ENCODE assay signal across 9 cellular contexts in the genomic region with DNA sequence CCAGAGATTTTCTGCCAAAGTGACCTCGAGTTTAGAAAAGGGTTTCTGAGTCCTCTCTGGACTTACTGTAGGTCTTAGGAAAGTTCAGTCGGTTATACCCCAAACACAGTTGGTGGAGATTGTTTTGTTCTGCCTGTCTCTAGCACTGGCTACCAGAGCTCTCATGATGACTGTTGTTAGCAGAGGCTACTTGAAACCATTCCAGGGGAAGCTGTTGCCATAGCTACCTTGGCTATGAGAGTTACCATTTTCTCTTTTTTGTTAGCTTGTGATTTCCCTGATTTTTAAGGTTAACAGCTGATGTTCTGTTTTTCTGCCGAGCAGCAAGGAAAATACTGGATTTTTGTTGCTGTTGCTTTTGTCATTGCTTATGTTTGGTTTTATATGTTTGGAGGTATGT. TPM values are rescaled to one million over a fixed set of nuclear protein-coding genes. Genes with fewer than 3 reads are reported as not detected.
DNase-seq lines count a peak whose midpoint lies in the region; ATAC-seq and TF ChIP-seq lines count a peak whose summit lies in the region.
"Had no signal": no experiment of that assay in that cellular context is flagged by ENCODE, and none has a peak within 500 bp of the region (broad histone marks: within the 10 kb centered on the region; RNA-seq: fewer than 3 reads in every experiment).

No MANE protein-coding gene starts in this region.

- peaks cover 32% of the 10 kb centered on the region for H3K36me3 Mint-ChIP-seq in activated naive CD8-positive, alpha-beta T cell treated with anti-CD3 and anti-CD28 coated beads, Interleukin-2, amount 50 U/mL, for 24 hours (ENCODE audit: low read depth)

- no peak overlapping the region for H3K27ac Mint-ChIP-seq in activated naive CD8-positive, alpha-beta T cell treated with anti-CD3 and anti-CD28 coated beads, Interleukin-2, amount 50 U/mL, for 24 hours

- H4K20me1 ChIP-seq in neural cell (ENCODE audit: insufficient read depth) = no peaks in the 10 kb centered on the region

- peak overlapping the region; percentile 60 for H3K27ac ChIP-seq in duodenal mucosa (ENCODE audit: low read depth, low read length)
- H3K27ac ChIP-seq in neural cell (ENCODE audit: low read length) = peak overlapping the region; percentile 4
- H3K27ac ChIP-seq: HL-60 had no signal

- no peak overlapping the region for H2AFZ ChIP-seq in neural cell (ENCODE audit: low read depth, low read length)

- H3K9ac ChIP-seq in duodenal mucosa (ENCODE audit: low read depth in 1 of 2, low read length in 2 of 2) = peak overlapping the region; percentile 18 to 30
- H3K9ac ChIP-seq in neural cell (ENCODE audit: low read length) = no peak overlapping the region

- H3K79me2 ChIP-seq in neural cell (replicated peaks; ENCODE audit: insufficient read depth, low read length) = no peaks in the 10 kb centered on the region

- ATAC-seq in HG03565 (IDR thresholded peaks at IDR 0.05; ENCODE audit: unreplicated experiment) = no peak
- ATAC-seq in activated naive CD8-positive, alpha-beta T cell treated with anti-CD3 and anti-CD28 coated beads, Interleukin-2, amount 50 U/mL, for 24 hours = no peak
- ATAC-seq in HG02759 (IDR thresholded peaks at IDR 0.05; ENCODE audit: unreplicated experiment) = no peak

- H3K4me3 Mint-ChIP-seq in activated naive CD8-positive, alpha-beta T cell treated with anti-CD3 and anti-CD28 coated beads, Interleukin-2, amount 50 U/mL, for 24 hours = no peak overlapping the region

- H3K4me1 ChIP-seq in duodenal mucosa (ENCODE audit: control insufficient read depth in 1 of 2, insufficient read depth in 2 of 2, low read length in 2 of 2) = peaks cover 50 to 78% of the 10 kb centered on the region in 2 donors

- H3K9me3 ChIP-seq in duodenal mucosa (ENCODE audit: control insufficient read depth in 1 of 2, low read length in 2 of 2) = no peaks in the 10 kb centered on the region
- no peaks in the 10 kb centered on the region for H3K9me3 ChIP-seq in neural cell (ENCODE audit: low read length)

- H3K4me2 ChIP-seq in neural cell (ENCODE audit: low read length) = no peak overlapping the region

- H3K4me1 Mint-ChIP-seq in activated naive CD8-positive, alpha-beta T cell treated with anti-CD3 and anti-CD28 coated beads, Interleukin-2, amount 50 U/mL, for 24 hours = peaks cover 24% of the 10 kb centered on the region

- no peaks in the 10 kb centered on the region for H3F3A ChIP-seq in neural cell (ENCODE audit: insufficient read depth, low read length, poor library complexity, severe bottlenecking)

- H3K4me3 ChIP-seq in duodenal mucosa (ENCODE audit: low read depth in 1 of 2, low read length in 2 of 2) (no peak overlapping the region), neural cell (ENCODE audit: low read length) (no peak overlapping the region)

- no peaks in the 10 kb centered on the region for H3K27me3 ChIP-seq in duodenal mucosa (ENCODE audit: control insufficient read depth in 1 of 2, insufficient read depth in 2 of 2, low read length in 2 of 2)
- H3K27me3 ChIP-seq in neural cell (ENCODE audit: insufficient read depth, low read depth, low read length) = no peaks in the 10 kb centered on the region

- H3K9me2 ChIP-seq in neural cell (ENCODE audit: insufficient read depth, low read length) = no peaks in the 10 kb centered on the region

- TF ChIP-seq CTCF in neural cell (IDR thresholded peaks at IDR 0.05; ENCODE audit: poor library complexity, severe bottlenecking) = no peak

- no peaks in the 10 kb centered on the region for H3K9me3 Mint-ChIP-seq in activated naive CD8-positive, alpha-beta T cell treated with anti-CD3 and anti-CD28 coated beads, Interleukin-2, amount 50 U/mL, for 24 hours

- no peak for TF ChIP-seq RAD21 in neural cell (conservative IDR thresholded peaks at IDR 0.05)

- TF ChIP-seq EP300 in neural cell (conservative IDR thresholded peaks at IDR 0.05; ENCODE audit: poor library complexity, severe bottlenecking) = no peak

- H3K36me3 ChIP-seq in duodenal mucosa (ENCODE audit: control insufficient read depth in 1 of 2, insufficient read depth in 2 of 2, low read length in 2 of 2) (peaks cover 25 to 36% of the 10 kb centered on the region in 2 donors), neural cell (ENCODE audit: insufficient read depth, low read length) (peaks cover 8% of the 10 kb centered on the region)

- DNase-seq in DMS79 treated with DMSO at 0.1 percent for 48 hours (lab: John Stamatoyannopoulos, UW) = peak; percentile 39
- DNase-seq in NCI-H345 treated with DMSO at 0.1 percent for 48 hours (lab: John Stamatoyannopoulos, UW; ENCODE audit: unreplicated experiment) = peak; percentile 59
- DNase-seq in NOMO-1 treated with dmso at 0.1 percent for 144 hours (lab: John Stamatoyannopoulos, UW; ENCODE audit: unreplicated experiment) = no peak
- DNase-seq in activated naive CD8-positive, alpha-beta T cell treated with anti-CD3 and anti-CD28 coated beads, Interleukin-2, amount 50 U/mL, for 24 hours = no peak

- no peaks in the 10 kb centered on the region for H3K27me3 Mint-ChIP-seq in activated naive CD8-positive, alpha-beta T cell treated with anti-CD3 and anti-CD28 coated beads, Interleukin-2, amount 50 U/mL, for 24 hours

TF ChIP-seq in neural cell, 6 proteins besides CTCF, POLR2A, EP300 and RAD21:
- TF ChIP-seq POLR2AphosphoS5 (IDR thresholded peaks at IDR 0.05) = no peak
- no peak for TF ChIP-seq SMC3 (conservative IDR thresholded peaks at IDR 0.05; ENCODE audit: poor library complexity)
- no peak for TF ChIP-seq TAF1 (IDR thresholded peaks at IDR 0.05; ENCODE audit: low read depth)
- TF ChIP-seq EZH2 (IDR thresholded peaks at IDR 0.05; ENCODE audit: borderline replicate concordance, insufficient read depth, low read length, poor library complexity, severe bottlenecking) = no peak
- no peak for TF ChIP-seq MXI1 (conservative IDR thresholded peaks at IDR 0.05; ENCODE audit: poor library complexity, severe bottlenecking)
- TF ChIP-seq, protein P1, sequence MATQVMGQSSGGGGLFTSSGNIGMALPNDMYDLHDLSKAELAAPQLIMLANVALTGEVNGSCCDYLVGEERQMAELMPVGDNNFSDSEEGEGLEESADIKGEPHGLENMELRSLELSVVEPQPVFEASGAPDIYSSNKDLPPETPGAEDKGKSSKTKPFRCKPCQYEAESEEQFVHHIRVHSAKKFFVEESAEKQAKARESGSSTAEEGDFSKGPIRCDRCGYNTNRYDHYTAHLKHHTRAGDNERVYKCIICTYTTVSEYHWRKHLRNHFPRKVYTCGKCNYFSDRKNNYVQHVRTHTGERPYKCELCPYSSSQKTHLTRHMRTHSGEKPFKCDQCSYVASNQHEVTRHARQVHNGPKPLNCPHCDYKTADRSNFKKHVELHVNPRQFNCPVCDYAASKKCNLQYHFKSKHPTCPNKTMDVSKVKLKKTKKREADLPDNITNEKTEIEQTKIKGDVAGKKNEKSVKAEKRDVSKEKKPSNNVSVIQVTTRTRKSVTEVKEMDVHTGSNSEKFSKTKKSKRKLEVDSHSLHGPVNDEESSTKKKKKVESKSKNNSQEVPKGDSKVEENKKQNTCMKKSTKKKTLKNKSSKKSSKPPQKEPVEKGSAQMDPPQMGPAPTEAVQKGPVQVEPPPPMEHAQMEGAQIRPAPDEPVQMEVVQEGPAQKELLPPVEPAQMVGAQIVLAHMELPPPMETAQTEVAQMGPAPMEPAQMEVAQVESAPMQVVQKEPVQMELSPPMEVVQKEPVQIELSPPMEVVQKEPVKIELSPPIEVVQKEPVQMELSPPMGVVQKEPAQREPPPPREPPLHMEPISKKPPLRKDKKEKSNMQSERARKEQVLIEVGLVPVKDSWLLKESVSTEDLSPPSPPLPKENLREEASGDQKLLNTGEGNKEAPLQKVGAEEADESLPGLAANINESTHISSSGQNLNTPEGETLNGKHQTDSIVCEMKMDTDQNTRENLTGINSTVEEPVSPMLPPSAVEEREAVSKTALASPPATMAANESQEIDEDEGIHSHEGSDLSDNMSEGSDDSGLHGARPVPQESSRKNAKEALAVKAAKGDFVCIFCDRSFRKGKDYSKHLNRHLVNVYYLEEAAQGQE (IDR thresholded peaks at IDR 0.05; ENCODE audit: borderline replicate concordance) = no peak

RNA-seq across cellular contexts. Expression of gene ABHD2, which starts 26.7 kb away (rescaled TPM):
- polyA plus RNA-seq in neural cell = 19.0 and 20.8 TPM in 2 replicates
- 91.5 and 102 TPM in 2 replicates for polyA minus RNA-seq in neural cell

Comparison
In these comparisons a context has a peak if more than half of its experiments do, and no peak if none do; other contexts are left out.
1. DNase-seq: peak in DMS79 treated with DMSO at 0.1 percent for 48 hours (single experiment) and NCI-H345 treated with DMSO at 0.1 percent for 48 hours (single experiment); none in NOMO-1 treated with dmso at 0.1 percent for 144 hours (single experiment) and activated naive CD8-positive, alpha-beta T cell treated with anti-CD3 and anti-CD28 coated beads, Interleukin-2, amount 50 U/mL, for 24 hours (single experiment).